In the genomic region with DNA sequence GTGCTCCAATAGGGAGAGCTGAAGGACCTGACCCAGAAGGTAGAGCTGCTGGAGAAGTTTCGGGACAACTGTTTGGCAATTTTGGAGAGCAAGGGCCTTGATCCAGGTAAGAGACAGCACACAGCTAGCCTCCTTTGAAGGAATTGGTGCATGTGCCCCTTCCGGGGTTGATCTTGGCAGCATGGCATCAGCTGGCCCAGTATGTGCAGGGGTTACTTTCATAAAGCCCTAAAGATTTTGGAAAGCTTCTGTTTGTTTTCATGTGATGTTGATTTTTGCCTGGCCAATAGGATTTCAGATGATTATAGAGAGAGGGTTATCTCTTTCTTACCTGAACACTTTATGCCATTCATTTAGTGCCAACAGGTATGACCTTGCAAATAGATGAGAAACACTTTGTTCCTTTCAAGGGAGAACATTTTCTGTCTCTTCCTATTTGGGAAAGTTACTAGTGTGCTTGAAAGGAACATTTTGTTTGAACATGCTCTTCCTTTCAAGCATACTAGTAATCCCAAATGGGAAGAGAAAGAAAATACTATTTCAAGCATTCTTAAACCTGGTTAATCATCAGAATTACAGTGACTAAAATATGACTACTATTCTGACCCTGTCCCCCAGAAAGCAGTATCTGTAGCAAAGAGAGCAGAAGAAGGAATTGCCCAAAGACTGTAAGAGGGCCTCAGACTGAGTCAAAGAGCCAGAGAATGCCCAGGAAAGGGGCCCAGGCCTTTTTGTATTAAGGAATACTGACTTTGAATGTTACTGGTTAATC, we compare ENCODE assay signal across 32 cellular contexts. TPM values are rescaled to one million over a fixed set of nuclear protein-coding genes. Genes with fewer than 3 reads are reported as not detected.
DNase-seq lines count a peak whose midpoint lies in the region; ATAC-seq and TF ChIP-seq lines count a peak whose summit lies in the region.
"Had no signal": no experiment of that assay in that cellular context is flagged by ENCODE, and none has a peak within 500 bp of the region (broad histone marks: within the 10 kb centered on the region; RNA-seq: fewer than 3 reads in every experiment).

No MANE protein-coding gene starts in this region.

- no peak for ATAC-seq in activated naive CD8-positive, alpha-beta T cell treated with anti-CD3 and anti-CD28 coated beads, Interleukin-2, amount 50 U/mL, for 24 hours
- peak; percentile 59 for ATAC-seq in upper lobe of right lung
- no peak for ATAC-seq in GM21526 (IDR thresholded peaks at IDR 0.05; ENCODE audit: low FRiP score, unreplicated experiment)
- ATAC-seq: activated CD4-positive, CD25-positive, alpha-beta regulatory T cell treated with anti-CD3 and anti-CD28 coated beads, Interleukin-2, amount 50 U/mL, for 24 hours; left colon; PC-3 had no signal

- no peaks in the 10 kb centered on the region for H3K4me1 Mint-ChIP-seq in activated naive CD8-positive, alpha-beta T cell (ENCODE audit: low read depth)
- H3K4me1 Mint-ChIP-seq in activated naive CD8-positive, alpha-beta T cell treated with anti-CD3 and anti-CD28 coated beads, Interleukin-2, amount 50 U/mL, for 24 hours, result no peaks in the 10 kb centered on the region
- peaks cover 36% of the 10 kb centered on the region for H3K4me1 Mint-ChIP-seq in dendritic cell treated with granulocyte-macrophage colony-stimulating factor and Interleukin-4, amounts not matched to agents 40 ng/mL and 50 ng/mL, for 4 days (ENCODE audit: low read depth)
- H3K4me1 Mint-ChIP-seq: mesothelial cell of epicardium had no signal

- no peak for TF ChIP-seq CTCF in neutrophil (IDR thresholded peaks at IDR 0.05)
- TF ChIP-seq CTCF in upper lobe of right lung (IDR thresholded peaks at IDR 0.05), result no peak
- no peak for TF ChIP-seq CTCF in GM13976 (IDR thresholded peaks at IDR 0.05; ENCODE audit: borderline replicate concordance, control extremely low read depth, extremely low read depth, insufficient read depth, missing control alignments)

- H3K4me1 ChIP-seq in neutrophil (ENCODE audit: control insufficient read depth in 1 of 2, insufficient read depth in 1 of 2, low read depth in 1 of 2, low read length in 1 of 2) (peaks cover 31 to 39% of the 10 kb centered on the region in 2 experiments), upper lobe of right lung (peaks cover 15% of the 10 kb centered on the region)

- H3K36me3 ChIP-seq in neutrophil (peaks cover 42% of the 10 kb centered on the region), upper lobe of right lung (peaks cover 44% of the 10 kb centered on the region)

- no peaks in the 10 kb centered on the region for H3K27me3 Mint-ChIP-seq in activated naive CD8-positive, alpha-beta T cell
- H3K27me3 Mint-ChIP-seq in activated naive CD8-positive, alpha-beta T cell treated with anti-CD3 and anti-CD28 coated beads, Interleukin-2, amount 50 U/mL, for 24 hours, result no peaks in the 10 kb centered on the region
- H3K27me3 Mint-ChIP-seq in dendritic cell treated with granulocyte-macrophage colony-stimulating factor and Interleukin-4, amounts not matched to agents 40 ng/mL and 50 ng/mL, for 4 days, result no peaks in the 10 kb centered on the region
- H3K27me3 Mint-ChIP-seq: activated CD4-positive, alpha-beta memory T cell treated with anti-CD3 and anti-CD28 coated beads for 36 hours; activated naive CD4-positive, alpha-beta T cell treated with anti-CD3 and anti-CD28 coated beads, Interleukin-2, amount 50 U/mL, for 24 hours; CD8-positive, alpha-beta memory T cell had no signal

- no peak overlapping the region for H3K4me3 Mint-ChIP-seq in activated naive CD8-positive, alpha-beta T cell
- no peak overlapping the region for H3K4me3 Mint-ChIP-seq in activated naive CD8-positive, alpha-beta T cell treated with anti-CD3 and anti-CD28 coated beads, Interleukin-2, amount 50 U/mL, for 24 hours
- H3K4me3 Mint-ChIP-seq in dendritic cell treated with granulocyte-macrophage colony-stimulating factor and Interleukin-4, amounts not matched to agents 40 ng/mL and 50 ng/mL, for 4 days, result no peak overlapping the region
- H3K4me3 Mint-ChIP-seq: activated CD4-positive, alpha-beta memory T cell treated with anti-CD3 and anti-CD28 coated beads for 36 hours; activated naive CD4-positive, alpha-beta T cell treated with anti-CD3 and anti-CD28 coated beads, Interleukin-2, amount 50 U/mL, for 24 hours; mesothelial cell of epicardium had no signal

- peak overlapping the region in 1 of 2 experiments; percentile 53 for H3K4me3 ChIP-seq in neutrophil (ENCODE audit: low read depth in 1 of 2, low read length in 1 of 2)
- no peak overlapping the region for H3K4me3 ChIP-seq in upper lobe of right lung
- H3K4me3 ChIP-seq: cardiac muscle cell, coronary artery, SK-N-MC had no signal

- in situ Hi-C loops in GM13976 (cut with MboI; ENCODE audit: low sequenced_read_pairs, unreplicated experiment), result no loop called here
- in situ Hi-C loops in ACHN (cut with HindIII; ENCODE audit: low pct_ligation_motif_present, low pct_unique_long_range_greater_than_20kb, low sequenced_read_pairs), result no loop called here

- no peak for DNase-seq in activated naive CD8-positive, alpha-beta T cell treated with anti-CD3 and anti-CD28 coated beads, Interleukin-2, amount 50 U/mL, for 24 hours
- DNase-seq in upper lobe of right lung (no peak), GM13976 (ENCODE audit: low spot score) (no peak), ACHN (no peak)
- DNase-seq: activated CD4-positive, alpha-beta memory T cell treated with anti-CD3 and anti-CD28 coated beads for 36 hours; activated CD8-positive, alpha-beta memory T cell treated with anti-CD3 and anti-CD28 coated beads, Interleukin-2, amount 50 U/mL, for 48 hours; aorta; CD8-positive, alpha-beta memory T cell; effector memory CD4-positive, alpha-beta T cell; erythroblast; left colon; MM.1S; NCI-H1417; NCI-H2029 treated with DMSO at 0.1 percent for 48 hours; NCI-H524 treated with DMSO at 0.1 percent for 48 hours; PC-3; stimulated activated CD4-positive, alpha-beta T cell treated with anti-CD3 and anti-CD28 coated beads, Interleukin-4, amount 100 ng/mL, for 24 hours had no signal

- H3K9me3 ChIP-seq in neutrophil, result no peaks in the 10 kb centered on the region
- H3K9me3 ChIP-seq in upper lobe of right lung, result no peaks in the 10 kb centered on the region

- H3K27ac Mint-ChIP-seq in activated naive CD8-positive, alpha-beta T cell, result peak overlapping the region; percentile 58
- no peak overlapping the region for H3K27ac Mint-ChIP-seq in activated naive CD8-positive, alpha-beta T cell treated with anti-CD3 and anti-CD28 coated beads, Interleukin-2, amount 50 U/mL, for 24 hours
- H3K27ac Mint-ChIP-seq in dendritic cell treated with granulocyte-macrophage colony-stimulating factor and Interleukin-4, amounts not matched to agents 40 ng/mL and 50 ng/mL, for 4 days, result peak overlapping the region; percentile 80
- H3K27ac Mint-ChIP-seq: activated CD4-positive, alpha-beta memory T cell treated with anti-CD3 and anti-CD28 coated beads for 36 hours; activated naive CD4-positive, alpha-beta T cell treated with anti-CD3 and anti-CD28 coated beads, Interleukin-2, amount 50 U/mL, for 24 hours; mesothelial cell of epicardium had no signal

- no peaks in the 10 kb centered on the region for H3K9me3 Mint-ChIP-seq in activated naive CD8-positive, alpha-beta T cell (ENCODE audit: low read depth)
- H3K9me3 Mint-ChIP-seq in activated naive CD8-positive, alpha-beta T cell treated with anti-CD3 and anti-CD28 coated beads, Interleukin-2, amount 50 U/mL, for 24 hours, result no peaks in the 10 kb centered on the region
- no peaks in the 10 kb centered on the region for H3K9me3 Mint-ChIP-seq in dendritic cell treated with granulocyte-macrophage colony-stimulating factor and Interleukin-4, amounts not matched to agents 40 ng/mL and 50 ng/mL, for 4 days
- H3K9me3 Mint-ChIP-seq: activated CD4-positive, alpha-beta memory T cell treated with anti-CD3 and anti-CD28 coated beads for 36 hours; activated naive CD4-positive, alpha-beta T cell treated with anti-CD3 and anti-CD28 coated beads, Interleukin-2, amount 50 U/mL, for 24 hours; CD8-positive, alpha-beta memory T cell; mesothelial cell of epicardium had no signal

- H3K27ac ChIP-seq in neutrophil (peak overlapping the region; percentile 90), upper lobe of right lung (peak overlapping the region; percentile 76)
- H3K27ac ChIP-seq: cardiac muscle cell, KMS-11, SK-N-MC had no signal

- intact Hi-C loops in dendritic cell treated with granulocyte-macrophage colony-stimulating factor and Interleukin-4, amounts not matched to agents 40 ng/mL and 50 ng/mL, for 4 days (cut with micrococcal nuclease), result loop anchor here (2.0 kb wide), 1 partner anchor 15 kb away; the partner anchor contains the start of gene IVD
- intact Hi-C loops in upper lobe of right lung (cut with DNase I), result no loop called here

- H3K36me3 Mint-ChIP-seq in activated naive CD8-positive, alpha-beta T cell, result peaks cover 8% of the 10 kb centered on the region
- H3K36me3 Mint-ChIP-seq in activated naive CD8-positive, alpha-beta T cell treated with anti-CD3 and anti-CD28 coated beads, Interleukin-2, amount 50 U/mL, for 24 hours (ENCODE audit: low read depth), result peaks cover 73% of the 10 kb centered on the region
- peaks cover 65% of the 10 kb centered on the region for H3K36me3 Mint-ChIP-seq in dendritic cell treated with granulocyte-macrophage colony-stimulating factor and Interleukin-4, amounts not matched to agents 40 ng/mL and 50 ng/mL, for 4 days (ENCODE audit: low read depth)

- H3K27me3 ChIP-seq in neutrophil, result no peaks in the 10 kb centered on the region
- H3K27me3 ChIP-seq in upper lobe of right lung, result no peaks in the 10 kb centered on the region
- H3K27me3 ChIP-seq: cardiac muscle cell had no signal

RNA-seq across cellular contexts. Expression of gene KNSTRN, which starts 7.5 kb away (rescaled TPM):
- total RNA-seq in upper lobe of right lung, result 18.1 TPM

RNA-seq across cellular contexts. Expression of gene IVD, which starts 15.6 kb away (rescaled TPM):
- total RNA-seq in upper lobe of right lung, result 115 TPM

RNA-seq across cellular contexts. Expression of gene DISP2, which starts 32.0 kb away (rescaled TPM):
- 6.5 TPM for total RNA-seq in upper lobe of right lung

RNA-seq across cellular contexts. Expression of gene PHGR1, which starts 39.2 kb away (rescaled TPM):
- total RNA-seq in upper lobe of right lung, result not detected
- total RNA-seq: A172; activated CD4-positive, alpha-beta memory T cell treated with anti-CD3 and anti-CD28 coated beads for 36 hours; aorta; cardiac muscle cell; CD8-positive, alpha-beta memory T cell; H1; mesothelial cell of epicardium; PC-3; T-helper 1 cell treated with Interleukin-12 subunit alpha and Interleukin-12 subunit beta and Interleukin-4 antibody, amounts not matched to agents 30 ng/mL and 1 ng/mL, for 36 hours; ureter had no signal

RNA-seq across cellular contexts. Expression of gene CCDC9B, which starts 49.3 kb away (rescaled TPM):
- total RNA-seq in upper lobe of right lung, result 72.5 TPM
